29 cellular contexts compared by ENCODE assay signal in the genomic region with DNA sequence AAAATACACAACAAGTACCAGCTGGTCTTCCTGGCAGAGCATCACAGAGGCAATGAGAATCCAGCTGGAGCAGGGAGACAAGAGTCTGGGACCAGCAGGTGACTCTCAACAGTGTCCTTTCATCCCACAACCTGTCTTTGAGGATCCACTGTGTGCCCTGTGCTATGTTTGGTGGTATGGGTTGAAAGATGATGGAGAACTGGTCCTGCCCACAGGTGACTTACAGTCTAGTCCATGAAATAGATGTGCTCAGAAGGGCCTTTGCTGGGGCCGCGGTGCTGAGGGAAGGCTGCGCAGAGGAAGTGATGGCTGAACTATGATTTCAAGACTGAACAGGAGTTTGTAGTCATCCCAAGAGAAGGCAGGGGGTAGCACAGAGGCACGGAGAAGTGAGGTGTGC. TPM values are rescaled to one million over a fixed set of nuclear protein-coding genes. Genes with fewer than 3 reads are reported as not detected.
"Had no signal": no experiment of that assay in that cellular context is flagged by ENCODE, and none has a peak within 500 bp of the region (broad histone marks: within the 10 kb centered on the region; RNA-seq: fewer than 3 reads in every experiment).

No MANE protein-coding gene starts in this region.

- H3K4me3 ChIP-seq: cardiac muscle cell had no signal

- ATAC-seq: activated CD8-positive, alpha-beta memory T cell treated with anti-CD3 and anti-CD28 coated beads, Interleukin-2, amount 10 ng/mL, durations not matched to agents 7 days and 5 days; activated naive CD8-positive, alpha-beta T cell treated with anti-CD3 and anti-CD28 coated beads, Interleukin-2, amount 50 U/mL, for 24 hours had no signal

- H3K36me3 ChIP-seq: brain microvascular endothelial cell, cardiac muscle cell, WERI-Rb-1 had no signal

- H3K27ac ChIP-seq: brain microvascular endothelial cell, cardiac muscle cell, WERI-Rb-1 had no signal

- DNase-seq: activated CD4-positive, alpha-beta memory T cell treated with anti-CD3 and anti-CD28 coated beads, Interleukin-2, amount 10 ng/mL, durations not matched to agents 7 days and 5 days; activated CD4-positive, alpha-beta T cell treated with anti-CD3 and anti-CD28 coated beads for 1 hour; activated CD4-positive, alpha-beta T cell treated with anti-CD3 and anti-CD28 coated beads for 48 hours; activated CD4-positive, CD25-positive, alpha-beta regulatory T cell; activated CD8-positive, alpha-beta memory T cell treated with anti-CD3 and anti-CD28 coated beads for 24 hours; activated CD8-positive, alpha-beta memory T cell treated with anti-CD3 and anti-CD28 coated beads, Interleukin-2, amount 10 ng/mL, durations not matched to agents 7 days and 5 days; activated CD8-positive, alpha-beta memory T cell treated with anti-CD3 and anti-CD28 coated beads, Interleukin-2, amount 50 U/mL, for 48 hours; activated effector memory CD4-positive, alpha-beta T cell treated with Interleukin-2 at 50 U/mL for 16 hours; activated naive CD4-positive, alpha-beta T cell treated with anti-CD3 and anti-CD28 coated beads, Interleukin-2, amount 10 ng/mL, durations not matched to agents 7 days and 5 days; activated naive CD8-positive, alpha-beta T cell treated with anti-CD3 and anti-CD28 coated beads, Interleukin-2, amount 50 U/mL, for 24 hours; activated T-cell treated with anti-CD3 and anti-CD28 coated beads, Interleukin-2, amount 50 U/mL, for 48 hours; anterior cingulate cortex; brain microvascular endothelial cell; NCI-H1105; NCI-H1417 treated with DMSO at 0.1 percent for 48 hours; NCI-H2029; NCI-H2227 treated with DMSO at 0.1 percent for 48 hours; NCI-H446; NCI-H510A treated with DMSO at 0.1 percent for 48 hours; NCI-H69; Right ventricle myocardium superior; SW 1271; T-helper 1 cell; T-helper 2 cell; T-helper 9 cell; WERI-Rb-1 had no signal

- H3K27me3 ChIP-seq: cardiac muscle cell had no signal

RNA-seq across cellular contexts. Expression of a gene that starts 17.9 kb away (rescaled TPM):
- total RNA-seq: activated CD4-positive, alpha-beta memory T cell treated with anti-CD3 and anti-CD28 coated beads, Interleukin-2, amount 10 ng/mL, durations not matched to agents 7 days and 5 days; activated CD8-positive, alpha-beta memory T cell treated with anti-CD3 and anti-CD28 coated beads, Interleukin-2, amount 10 ng/mL, durations not matched to agents 7 days and 5 days had no signal

RNA-seq across cellular contexts. Expression of a gene that starts 50.8 kb away (rescaled TPM):
- total RNA-seq: activated CD4-positive, alpha-beta memory T cell treated with anti-CD3 and anti-CD28 coated beads, Interleukin-2, amount 10 ng/mL, durations not matched to agents 7 days and 5 days; activated CD8-positive, alpha-beta memory T cell treated with anti-CD3 and anti-CD28 coated beads, Interleukin-2, amount 10 ng/mL, durations not matched to agents 7 days and 5 days; cardiac muscle cell; MCF 10A; OCI-LY7 had no signal
